ENCODE assay signal across 1 cellular context in genomic region chr10:73999703-74000102, GRCh38.
TF ChIP-seq lines count a peak whose summit lies in the region.

No MANE protein-coding gene starts in this region.

TF ChIP-seq in K562, 482 proteins besides CTCF, POLR2A, EP300 and RAD21 (continued from another document):
- TF ChIP-seq, protein P1, sequence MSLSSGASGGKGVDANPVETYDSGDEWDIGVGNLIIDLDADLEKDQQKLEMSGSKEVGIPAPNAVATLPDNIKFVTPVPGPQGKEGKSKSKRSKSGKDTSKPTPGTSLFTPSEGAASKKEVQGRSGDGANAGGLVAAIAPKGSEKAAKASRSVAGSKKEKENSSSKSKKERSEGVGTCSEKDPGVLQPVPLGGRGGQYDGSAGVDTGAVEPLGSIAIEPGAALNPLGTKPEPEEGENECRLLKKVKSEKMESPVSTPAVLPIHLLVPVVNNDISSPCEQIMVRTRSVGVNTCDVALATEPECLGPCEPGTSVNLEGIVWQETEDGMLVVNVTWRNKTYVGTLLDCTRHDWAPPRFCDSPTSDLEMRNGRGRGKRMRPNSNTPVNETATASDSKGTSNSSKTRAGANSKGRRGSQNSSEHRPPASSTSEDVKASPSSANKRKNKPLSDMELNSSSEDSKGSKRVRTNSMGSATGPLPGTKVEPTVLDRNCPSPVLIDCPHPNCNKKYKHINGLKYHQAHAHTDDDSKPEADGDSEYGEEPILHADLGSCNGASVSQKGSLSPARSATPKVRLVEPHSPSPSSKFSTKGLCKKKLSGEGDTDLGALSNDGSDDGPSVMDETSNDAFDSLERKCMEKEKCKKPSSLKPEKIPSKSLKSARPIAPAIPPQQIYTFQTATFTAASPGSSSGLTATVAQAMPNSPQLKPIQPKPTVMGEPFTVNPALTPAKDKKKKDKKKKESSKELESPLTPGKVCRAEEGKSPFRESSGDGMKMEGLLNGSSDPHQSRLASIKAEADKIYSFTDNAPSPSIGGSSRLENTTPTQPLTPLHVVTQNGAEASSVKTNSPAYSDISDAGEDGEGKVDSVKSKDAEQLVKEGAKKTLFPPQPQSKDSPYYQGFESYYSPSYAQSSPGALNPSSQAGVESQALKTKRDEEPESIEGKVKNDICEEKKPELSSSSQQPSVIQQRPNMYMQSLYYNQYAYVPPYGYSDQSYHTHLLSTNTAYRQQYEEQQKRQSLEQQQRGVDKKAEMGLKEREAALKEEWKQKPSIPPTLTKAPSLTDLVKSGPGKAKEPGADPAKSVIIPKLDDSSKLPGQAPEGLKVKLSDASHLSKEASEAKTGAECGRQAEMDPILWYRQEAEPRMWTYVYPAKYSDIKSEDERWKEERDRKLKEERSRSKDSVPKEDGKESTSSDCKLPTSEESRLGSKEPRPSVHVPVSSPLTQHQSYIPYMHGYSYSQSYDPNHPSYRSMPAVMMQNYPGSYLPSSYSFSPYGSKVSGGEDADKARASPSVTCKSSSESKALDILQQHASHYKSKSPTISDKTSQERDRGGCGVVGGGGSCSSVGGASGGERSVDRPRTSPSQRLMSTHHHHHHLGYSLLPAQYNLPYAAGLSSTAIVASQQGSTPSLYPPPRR (CRISPR knock-in tag; IDR thresholded peaks at IDR 0.05; ENCODE audit: borderline replicate concordance), result 0 out of 2 replicates have a peak, but pooled peaks have one; percentile 37
- TF ChIP-seq ERF (CRISPR knock-in tag; IDR thresholded peaks at IDR 0.05) (no peak), PHF21A (IDR thresholded peaks at IDR 0.05; ENCODE audit: borderline replicate concordance, low read depth) (no peak), TCF7L2 (IDR thresholded peaks at IDR 0.05; ENCODE audit: low read depth, low read length) (no peak), SMARCE1 (IDR thresholded peaks at IDR 0.05) (no peak), SAFB (IDR thresholded peaks at IDR 0.05; ENCODE audit: borderline replicate concordance, low read depth, low read length) (no peak), THRAP3 (IDR thresholded peaks at IDR 0.05; ENCODE audit: borderline replicate concordance) (peak; percentile 17; the same call in 1 of the 2 replicates), MECOM (CRISPR knock-in tag; IDR thresholded peaks at IDR 0.05) (no peak), POLR2H (tag; IDR thresholded peaks at IDR 0.05; ENCODE audit: low read depth) (peak; percentile 49; the same call in 1 of the 2 replicates), PRMT5 (CRISPR knock-in tag; IDR thresholded peaks at IDR 0.05) (no peak), ZNF639 (CRISPR knock-in tag; conservative IDR thresholded peaks at IDR 0.05 in 1 of 2, IDR thresholded peaks at IDR 0.05 in 1 of 2) (no peak), NUFIP1 (IDR thresholded peaks at IDR 0.05; ENCODE audit: partially characterized antibody) (no peak), FOSL1 (tag; conservative IDR thresholded peaks at IDR 0.05) (no peak), MXD1 (CRISPR knock-in tag; IDR thresholded peaks at IDR 0.05; ENCODE audit: borderline replicate concordance, poor library complexity, severe bottlenecking) (no peak), ZBTB17 (CRISPR knock-in tag; IDR thresholded peaks at IDR 0.05) (no peak), HCFC1 (IDR thresholded peaks at IDR 0.05; ENCODE audit: low read depth, low read length) (no peak), ZNF79 (CRISPR knock-in tag; IDR thresholded peaks at IDR 0.05; ENCODE audit: low read depth) (no peak), TEAD4 (IDR thresholded peaks at IDR 0.05; ENCODE audit: low read length) (0 out of 2 replicates have a peak, but pooled peaks have one; percentile 31), TEAD4 (CRISPR knock-in tag; IDR thresholded peaks at IDR 0.05; ENCODE audit: borderline replicate concordance) (no peak), ZNF589 (CRISPR knock-in tag; IDR thresholded peaks at IDR 0.05; ENCODE audit: low read depth) (no peak), POLR2AphosphoS2 (IDR thresholded peaks at IDR 0.05; ENCODE audit: low read length) (no peak), PTBP1 (IDR thresholded peaks at IDR 0.05; ENCODE audit: low read depth, low read length) (no peak), DMBX1 (CRISPR knock-in tag; IDR thresholded peaks at IDR 0.05; ENCODE audit: borderline replicate concordance) (no peak), EWSR1 (IDR thresholded peaks at IDR 0.05; ENCODE audit: borderline replicate concordance, low read depth, partially characterized antibody) (no peak), SRSF7 (optimal IDR thresholded peaks at IDR 0.05; ENCODE audit: low read depth, low read length) (no peak), NONO (IDR thresholded peaks at IDR 0.05; ENCODE audit: low read depth in 2 of 2, low read length in 1 of 2) (no peak), BRD9 (IDR thresholded peaks at IDR 0.05; ENCODE audit: low read depth, partially characterized antibody) (no peak)
- TF ChIP-seq, protein P2, sequence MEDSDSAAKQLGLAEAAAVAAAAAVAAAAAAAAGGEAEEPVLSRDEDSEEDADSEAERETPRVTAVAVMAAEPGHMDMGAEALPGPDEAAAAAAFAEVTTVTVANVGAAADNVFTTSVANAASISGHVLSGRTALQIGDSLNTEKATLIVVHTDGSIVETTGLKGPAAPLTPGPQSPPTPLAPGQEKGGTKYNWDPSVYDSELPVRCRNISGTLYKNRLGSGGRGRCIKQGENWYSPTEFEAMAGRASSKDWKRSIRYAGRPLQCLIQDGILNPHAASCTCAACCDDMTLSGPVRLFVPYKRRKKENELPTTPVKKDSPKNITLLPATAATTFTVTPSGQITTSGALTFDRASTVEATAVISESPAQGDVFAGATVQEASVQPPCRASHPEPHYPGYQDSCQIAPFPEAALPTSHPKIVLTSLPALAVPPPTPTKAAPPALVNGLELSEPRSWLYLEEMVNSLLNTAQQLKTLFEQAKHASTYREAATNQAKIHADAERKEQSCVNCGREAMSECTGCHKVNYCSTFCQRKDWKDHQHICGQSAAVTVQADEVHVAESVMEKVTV (CRISPR knock-in tag; IDR thresholded peaks at IDR 0.05), result no peak
TF ChIP-seq in K562: peak in this region for 5.
